ENCODE assay signal across 1 cellular context in the genomic region with DNA sequence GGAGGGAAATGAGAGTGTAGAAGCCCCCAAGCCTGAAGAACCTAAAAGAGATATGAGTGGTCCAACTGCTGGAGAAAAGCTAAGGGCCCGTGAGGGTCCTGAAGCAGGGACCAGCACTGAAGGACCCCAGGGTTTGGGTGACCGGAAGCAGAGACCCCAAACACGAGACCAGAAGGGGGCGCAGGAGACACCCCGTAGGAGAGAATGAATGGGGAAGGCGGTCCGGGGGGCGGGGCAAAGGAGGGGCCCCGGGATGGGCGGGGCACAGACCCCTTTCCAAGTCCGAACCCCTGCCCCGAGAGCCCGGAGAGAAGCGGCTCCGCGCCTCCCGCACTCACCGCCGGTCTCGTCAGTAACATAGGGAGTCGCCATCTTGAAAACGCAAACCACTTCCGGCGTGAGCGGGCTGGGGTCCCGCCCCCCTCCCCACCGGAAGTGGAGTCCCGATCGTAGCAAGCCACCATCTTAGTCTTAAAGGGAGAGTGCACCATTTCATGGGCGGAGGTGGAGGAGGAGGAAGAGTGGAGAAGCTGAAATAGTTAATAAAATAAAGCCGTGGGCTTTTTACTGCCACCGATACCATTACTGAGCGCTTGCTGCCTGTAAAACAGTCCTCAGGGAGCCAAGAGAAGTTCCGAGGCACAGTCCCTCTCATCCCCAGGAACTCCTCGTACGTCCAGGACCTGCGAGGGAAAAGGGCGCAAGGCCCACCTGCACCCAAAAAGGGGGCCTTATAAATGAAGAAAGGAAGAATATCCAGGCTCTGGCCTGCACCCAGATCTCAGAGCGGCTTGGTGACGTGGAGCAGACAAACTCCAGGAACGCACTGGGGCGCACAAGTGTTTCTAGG.
TF ChIP-seq lines count a peak whose summit lies in the region.

No MANE protein-coding gene starts in this region.

TF ChIP-seq in K562, 482 proteins besides CTCF, POLR2A, EP300 and RAD21 (continued from another document and continues in another):
- TF ChIP-seq FOXK2 (conservative IDR thresholded peaks at IDR 0.05 in 1 of 2, IDR thresholded peaks at IDR 0.05 in 1 of 2; ENCODE audit: low read depth in 2 of 2) (no peak), RAD51 (IDR thresholded peaks at IDR 0.05; ENCODE audit: borderline replicate concordance, low read depth) (no peak; the same call in 1 of the 2 replicates), SNRNP70 (optimal IDR thresholded peaks at IDR 0.05; ENCODE audit: low read depth, low read length) (no peak), HLTF (IDR thresholded peaks at IDR 0.05) (peak; percentile 94), SP2 (IDR thresholded peaks at IDR 0.05; ENCODE audit: extremely low read depth, low read depth, low read length, poor library complexity, severe bottlenecking) (no peak), ZNF133 (CRISPR knock-in tag; IDR thresholded peaks at IDR 0.05) (no peak), MTA1 (IDR thresholded peaks at IDR 0.05; ENCODE audit: borderline replicate concordance) (peak; percentile 73; the same call in 1 of the 2 replicates), ZNF384 (IDR thresholded peaks at IDR 0.05; ENCODE audit: low read depth, low read length) (no peak), PHB2 (IDR thresholded peaks at IDR 0.05; ENCODE audit: low read depth) (peak; percentile 50; the same call in 1 of the 2 replicates), ZNF354B (CRISPR knock-in tag; IDR thresholded peaks at IDR 0.05) (no peak), ERF (CRISPR knock-in tag; IDR thresholded peaks at IDR 0.05) (no peak), SRSF3 (IDR thresholded peaks at IDR 0.05; ENCODE audit: insufficient read depth, low read length) (no peak), TOE1 (IDR thresholded peaks at IDR 0.05; ENCODE audit: borderline replicate concordance) (peak; percentile 67), TOE1 (CRISPR knock-in tag; IDR thresholded peaks at IDR 0.05; ENCODE audit: borderline replicate concordance, low read depth) (no peak), ZNF561 (CRISPR knock-in tag; conservative IDR thresholded peaks at IDR 0.05) (0 out of 2 replicates have a peak, but pooled peaks have one; percentile 13), HSF4 (CRISPR knock-in tag; IDR thresholded peaks at IDR 0.05; ENCODE audit: borderline replicate concordance) (no peak), GABPA (tag; conservative IDR thresholded peaks at IDR 0.05; ENCODE audit: low read depth) (peak; percentile 97), OTX1 (CRISPR knock-in tag; IDR thresholded peaks at IDR 0.05) (no peak; the same call in 1 of the 2 replicates), ZFPM2 (CRISPR knock-in tag; IDR thresholded peaks at IDR 0.05) (no peak), BCOR (IDR thresholded peaks at IDR 0.05) (peak; percentile 61; the same call in 1 of the 2 replicates), TAF7 (tag; IDR thresholded peaks at IDR 0.05) (0 out of 2 replicates have a peak, but pooled peaks have one; percentile 22), PCBP1 (IDR thresholded peaks at IDR 0.05; ENCODE audit: low read depth, low read length, poor library complexity, severe bottlenecking) (no peak), KAT8 (IDR thresholded peaks at IDR 0.05; ENCODE audit: low read depth) (0 out of 2 replicates have a peak, but pooled peaks have one; percentile 31), GATA2 (CRISPR knock-in tag; IDR thresholded peaks at IDR 0.05) (no peak), SUPT5H (IDR thresholded peaks at IDR 0.05) (no peak; the same call in 1 of the 2 replicates), ZC3H4 (CRISPR knock-in tag; IDR thresholded peaks at IDR 0.05; ENCODE audit: borderline replicate concordance) (peak; percentile 28; the same call in 1 of the 2 replicates), ATF7 (IDR thresholded peaks at IDR 0.05) (no peak), ZNF239 (CRISPR knock-in tag; IDR thresholded peaks at IDR 0.05) (no peak), BACH1 (tag; IDR thresholded peaks at IDR 0.05) (no peak)
- TF ChIP-seq, protein P1, sequence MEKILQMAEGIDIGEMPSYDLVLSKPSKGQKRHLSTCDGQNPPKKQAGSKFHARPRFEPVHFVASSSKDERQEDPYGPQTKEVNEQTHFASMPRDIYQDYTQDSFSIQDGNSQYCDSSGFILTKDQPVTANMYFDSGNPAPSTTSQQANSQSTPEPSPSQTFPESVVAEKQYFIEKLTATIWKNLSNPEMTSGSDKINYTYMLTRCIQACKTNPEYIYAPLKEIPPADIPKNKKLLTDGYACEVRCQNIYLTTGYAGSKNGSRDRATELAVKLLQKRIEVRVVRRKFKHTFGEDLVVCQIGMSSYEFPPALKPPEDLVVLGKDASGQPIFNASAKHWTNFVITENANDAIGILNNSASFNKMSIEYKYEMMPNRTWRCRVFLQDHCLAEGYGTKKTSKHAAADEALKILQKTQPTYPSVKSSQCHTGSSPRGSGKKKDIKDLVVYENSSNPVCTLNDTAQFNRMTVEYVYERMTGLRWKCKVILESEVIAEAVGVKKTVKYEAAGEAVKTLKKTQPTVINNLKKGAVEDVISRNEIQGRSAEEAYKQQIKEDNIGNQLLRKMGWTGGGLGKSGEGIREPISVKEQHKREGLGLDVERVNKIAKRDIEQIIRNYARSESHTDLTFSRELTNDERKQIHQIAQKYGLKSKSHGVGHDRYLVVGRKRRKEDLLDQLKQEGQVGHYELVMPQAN (IDR thresholded peaks at IDR 0.05; ENCODE audit: borderline replicate concordance), result peak; percentile 65
- TF ChIP-seq, protein P2, sequence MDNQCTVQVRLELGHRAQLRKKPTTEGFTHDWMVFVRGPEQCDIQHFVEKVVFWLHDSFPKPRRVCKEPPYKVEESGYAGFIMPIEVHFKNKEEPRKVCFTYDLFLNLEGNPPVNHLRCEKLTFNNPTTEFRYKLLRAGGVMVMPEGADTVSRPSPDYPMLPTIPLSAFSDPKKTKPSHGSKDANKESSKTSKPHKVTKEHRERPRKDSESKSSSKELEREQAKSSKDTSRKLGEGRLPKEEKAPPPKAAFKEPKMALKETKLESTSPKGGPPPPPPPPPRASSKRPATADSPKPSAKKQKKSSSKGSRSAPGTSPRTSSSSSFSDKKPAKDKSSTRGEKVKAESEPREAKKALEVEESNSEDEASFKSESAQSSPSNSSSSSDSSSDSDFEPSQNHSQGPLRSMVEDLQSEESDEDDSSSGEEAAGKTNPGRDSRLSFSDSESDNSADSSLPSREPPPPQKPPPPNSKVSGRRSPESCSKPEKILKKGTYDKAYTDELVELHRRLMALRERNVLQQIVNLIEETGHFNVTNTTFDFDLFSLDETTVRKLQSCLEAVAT (IDR thresholded peaks at IDR 0.05), result peak in 1 of 2 experiments; percentile 36; a peak in 1 of 4 replicates
- TF ChIP-seq, protein P3, sequence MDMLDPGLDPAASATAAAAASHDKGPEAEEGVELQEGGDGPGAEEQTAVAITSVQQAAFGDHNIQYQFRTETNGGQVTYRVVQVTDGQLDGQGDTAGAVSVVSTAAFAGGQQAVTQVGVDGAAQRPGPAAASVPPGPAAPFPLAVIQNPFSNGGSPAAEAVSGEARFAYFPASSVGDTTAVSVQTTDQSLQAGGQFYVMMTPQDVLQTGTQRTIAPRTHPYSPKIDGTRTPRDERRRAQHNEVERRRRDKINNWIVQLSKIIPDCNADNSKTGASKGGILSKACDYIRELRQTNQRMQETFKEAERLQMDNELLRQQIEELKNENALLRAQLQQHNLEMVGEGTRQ (CRISPR knock-in tag; IDR thresholded peaks at IDR 0.05), result no peak
- TF ChIP-seq, protein P4, sequence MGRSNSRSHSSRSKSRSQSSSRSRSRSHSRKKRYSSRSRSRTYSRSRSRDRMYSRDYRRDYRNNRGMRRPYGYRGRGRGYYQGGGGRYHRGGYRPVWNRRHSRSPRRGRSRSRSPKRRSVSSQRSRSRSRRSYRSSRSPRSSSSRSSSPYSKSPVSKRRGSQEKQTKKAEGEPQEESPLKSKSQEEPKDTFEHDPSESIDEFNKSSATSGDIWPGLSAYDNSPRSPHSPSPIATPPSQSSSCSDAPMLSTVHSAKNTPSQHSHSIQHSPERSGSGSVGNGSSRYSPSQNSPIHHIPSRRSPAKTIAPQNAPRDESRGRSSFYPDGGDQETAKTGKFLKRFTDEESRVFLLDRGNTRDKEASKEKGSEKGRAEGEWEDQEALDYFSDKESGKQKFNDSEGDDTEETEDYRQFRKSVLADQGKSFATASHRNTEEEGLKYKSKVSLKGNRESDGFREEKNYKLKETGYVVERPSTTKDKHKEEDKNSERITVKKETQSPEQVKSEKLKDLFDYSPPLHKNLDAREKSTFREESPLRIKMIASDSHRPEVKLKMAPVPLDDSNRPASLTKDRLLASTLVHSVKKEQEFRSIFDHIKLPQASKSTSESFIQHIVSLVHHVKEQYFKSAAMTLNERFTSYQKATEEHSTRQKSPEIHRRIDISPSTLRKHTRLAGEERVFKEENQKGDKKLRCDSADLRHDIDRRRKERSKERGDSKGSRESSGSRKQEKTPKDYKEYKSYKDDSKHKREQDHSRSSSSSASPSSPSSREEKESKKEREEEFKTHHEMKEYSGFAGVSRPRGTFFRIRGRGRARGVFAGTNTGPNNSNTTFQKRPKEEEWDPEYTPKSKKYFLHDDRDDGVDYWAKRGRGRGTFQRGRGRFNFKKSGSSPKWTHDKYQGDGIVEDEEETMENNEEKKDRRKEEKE (IDR thresholded peaks at IDR 0.05; ENCODE audit: borderline replicate concordance in 1 of 2, control insufficient read depth in 1 of 2, low read depth in 2 of 2, low read length in 1 of 2), result no peak
- TF ChIP-seq, protein P5, sequence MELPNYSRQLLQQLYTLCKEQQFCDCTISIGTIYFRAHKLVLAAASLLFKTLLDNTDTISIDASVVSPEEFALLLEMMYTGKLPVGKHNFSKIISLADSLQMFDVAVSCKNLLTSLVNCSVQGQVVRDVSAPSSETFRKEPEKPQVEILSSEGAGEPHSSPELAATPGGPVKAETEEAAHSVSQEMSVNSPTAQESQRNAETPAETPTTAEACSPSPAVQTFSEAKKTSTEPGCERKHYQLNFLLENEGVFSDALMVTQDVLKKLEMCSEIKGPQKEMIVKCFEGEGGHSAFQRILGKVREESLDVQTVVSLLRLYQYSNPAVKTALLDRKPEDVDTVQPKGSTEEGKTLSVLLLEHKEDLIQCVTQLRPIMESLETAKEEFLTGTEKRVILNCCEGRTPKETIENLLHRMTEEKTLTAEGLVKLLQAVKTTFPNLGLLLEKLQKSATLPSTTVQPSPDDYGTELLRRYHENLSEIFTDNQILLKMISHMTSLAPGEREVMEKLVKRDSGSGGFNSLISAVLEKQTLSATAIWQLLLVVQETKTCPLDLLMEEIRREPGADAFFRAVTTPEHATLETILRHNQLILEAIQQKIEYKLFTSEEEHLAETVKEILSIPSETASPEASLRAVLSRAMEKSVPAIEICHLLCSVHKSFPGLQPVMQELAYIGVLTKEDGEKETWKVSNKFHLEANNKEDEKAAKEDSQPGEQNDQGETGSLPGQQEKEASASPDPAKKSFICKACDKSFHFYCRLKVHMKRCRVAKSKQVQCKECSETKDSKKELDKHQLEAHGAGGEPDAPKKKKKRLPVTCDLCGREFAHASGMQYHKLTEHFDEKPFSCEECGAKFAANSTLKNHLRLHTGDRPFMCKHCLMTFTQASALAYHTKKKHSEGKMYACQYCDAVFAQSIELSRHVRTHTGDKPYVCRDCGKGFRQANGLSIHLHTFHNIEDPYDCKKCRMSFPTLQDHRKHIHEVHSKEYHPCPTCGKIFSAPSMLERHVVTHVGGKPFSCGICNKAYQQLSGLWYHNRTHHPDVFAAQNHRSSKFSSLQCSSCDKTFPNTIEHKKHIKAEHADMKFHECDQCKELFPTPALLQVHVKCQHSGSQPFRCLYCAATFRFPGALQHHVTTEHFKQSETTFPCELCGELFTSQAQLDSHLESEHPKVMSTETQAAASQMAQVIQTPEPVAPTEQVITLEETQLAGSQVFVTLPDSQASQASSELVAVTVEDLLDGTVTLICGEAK (IDR thresholded peaks at IDR 0.05), result peak; percentile 92
- TF ChIP-seq, protein P5 (CRISPR knock-in tag; IDR thresholded peaks at IDR 0.05), result no peak
